In genomic region chr5:142770650-142771609, GRCh38 we compare ENCODE assay signal across 8 cellular contexts. TPM values are rescaled to one million over a fixed set of nuclear protein-coding genes. Genes with fewer than 3 reads are reported as not detected.
DNase-seq lines count a peak whose midpoint lies in the region; ATAC-seq and TF ChIP-seq lines count a peak whose summit lies in the region.

No MANE protein-coding gene starts in this region.

- no peaks in the 10 kb centered on the region for H3K9me3 ChIP-seq in CD4-positive, alpha-beta memory T cell (ENCODE audit: control insufficient read depth in 1 of 2, low read length in 2 of 2)
- H3K9me3 ChIP-seq in SK-N-MC (ENCODE audit: low read depth, low read length), result no peaks in the 10 kb centered on the region
- H3K9me3 ChIP-seq in heart right ventricle, result no peaks in the 10 kb centered on the region
- peaks cover 2% of the 10 kb centered on the region for H3K9me3 ChIP-seq in trophoblast cell (ENCODE audit: insufficient read depth, low read depth, low read length)

- H3K14ac ChIP-seq in trophoblast cell (ENCODE audit: low read length), result no peak overlapping the region

- H3K9me3 Mint-ChIP-seq in CD4-positive, alpha-beta memory T cell, result no peaks in the 10 kb centered on the region
- H3K9me3 Mint-ChIP-seq in activated naive CD8-positive, alpha-beta T cell (ENCODE audit: low read depth), result no peaks in the 10 kb centered on the region

- intact Hi-C loops in CD4-positive, alpha-beta memory T cell (cut with micrococcal nuclease), result loop anchor here (1.0 to 10.0 kb wide), 7 partner anchors 22 to 1399 kb away; partner anchors contain the start of genes KCTD16 and YIPF5
- intact Hi-C loops in heart right ventricle (cut with DNase I), result loop anchor here (2.0 to 5.0 kb wide), 8 partner anchors 41 to 101 kb away; no protein-coding TSS in a partner anchor

- H2BK5ac ChIP-seq in trophoblast cell (ENCODE audit: low read depth, low read length, poor library complexity), result no peak overlapping the region

- H3K4me3 ChIP-seq in CD4-positive, alpha-beta memory T cell (ENCODE audit: low read length in 2 of 2), result peak overlapping the region; percentile 68 to 74
- H3K4me3 ChIP-seq in SK-N-MC, result peak overlapping the region; percentile 94
- peak overlapping the region; percentile 58 to 98 (median 88) for H3K4me3 ChIP-seq in heart right ventricle
- H3K4me3 ChIP-seq in trophoblast cell (ENCODE audit: low read depth, low read length), result peak overlapping the region; percentile 95
- peak overlapping the region; percentile 75 for H3K4me3 ChIP-seq in urinary bladder (ENCODE audit: low read depth, low read length)

- H2AK5ac ChIP-seq in trophoblast cell (ENCODE audit: low read length), result no peak overlapping the region

- no peak overlapping the region for H4K12ac ChIP-seq in trophoblast cell (ENCODE audit: low read depth, low read length)

- peak overlapping the region; percentile 53 for H3K27ac ChIP-seq in CD4-positive, alpha-beta memory T cell (ENCODE audit: low read depth, low read length)
- H3K27ac ChIP-seq in SK-N-MC, result no peak overlapping the region
- H3K27ac ChIP-seq in heart right ventricle, result peak overlapping the region; percentile 80 to 95 (median 92)
- peak overlapping the region; percentile 26 for H3K27ac ChIP-seq in trophoblast cell (ENCODE audit: low read depth, low read length)
- peak overlapping the region; percentile 81 for H3K27ac ChIP-seq in urinary bladder (ENCODE audit: low read depth)

- CTCF ChIA-PET in CD4-positive, alpha-beta memory T cell (lab: Charles Lee; ENCODE audit: partially characterized antibody), result interaction anchor here (0.8 to 5.5 kb wide), 23 partner anchors 9 to 643 kb away, joined by 3 to 34 read pairs (median 4); no protein-coding TSS in a partner anchor

- H3K79me1 ChIP-seq in trophoblast cell (ENCODE audit: low read length), result peaks cover 2% of the 10 kb centered on the region

- H2AFZ ChIP-seq in trophoblast cell (ENCODE audit: insufficient read depth, low read length, poor library complexity), result peak overlapping the region; percentile 85

- peak overlapping the region; percentile 53 for H2BK120ac ChIP-seq in trophoblast cell (ENCODE audit: insufficient read depth, low read length, poor library complexity)

- peak overlapping the region; percentile 6 for H4K8ac ChIP-seq in trophoblast cell (ENCODE audit: low read depth, low read length)

- no peak overlapping the region for H4K91ac ChIP-seq in trophoblast cell (ENCODE audit: low read depth, low read length)

- no peak for TF ChIP-seq CTCF in GM20000 (IDR thresholded peaks at IDR 0.05; ENCODE audit: extremely low read depth, missing control alignments)
- TF ChIP-seq CTCF in heart right ventricle (IDR thresholded peaks at IDR 0.05), result peak in 4 of 9 donors; percentile 9 to 35 (median 28)

- DNase-seq in CD4-positive, alpha-beta memory T cell, result peak; percentile 63 to 70 (median 66)
- DNase-seq in GM20000 (ENCODE audit: low spot score) (peak; percentile 58), HK-2 (ENCODE audit: unreplicated experiment) (peak; percentile 64), SK-N-MC (ENCODE audit: low read depth, low spot score) (no peak), heart right ventricle (peak; percentile 59 to 67), trophoblast cell (peak; percentile 28 to 56)

- peaks cover 18 to 38% (median 26%) of the 10 kb centered on the region in 4 donors for H3K4me1 Mint-ChIP-seq in CD4-positive, alpha-beta memory T cell
- peaks cover 42% of the 10 kb centered on the region for H3K4me1 Mint-ChIP-seq in activated naive CD8-positive, alpha-beta T cell (ENCODE audit: low read depth)

- no peak overlapping the region for H3K4ac ChIP-seq in trophoblast cell (ENCODE audit: low read depth, low read length)

- H3K9ac ChIP-seq in SK-N-MC (ENCODE audit: insufficient read length) (peak overlapping the region; percentile 67), trophoblast cell (ENCODE audit: low read length) (no peak overlapping the region)

- peak overlapping the region; percentile 97 for H3K4me2 ChIP-seq in trophoblast cell (ENCODE audit: low read length)

- H3K36me3 Mint-ChIP-seq in CD4-positive, alpha-beta memory T cell, result peaks cover 0 to 6% of the 10 kb centered on the region in 2 donors
- H3K36me3 Mint-ChIP-seq in activated naive CD8-positive, alpha-beta T cell, result no peaks in the 10 kb centered on the region

- H2BK12ac ChIP-seq in trophoblast cell (ENCODE audit: low read length), result no peak overlapping the region

- H3K4me1 ChIP-seq in CD4-positive, alpha-beta memory T cell (ENCODE audit: insufficient read depth, low read length), result peaks cover 14% of the 10 kb centered on the region
- H3K4me1 ChIP-seq in heart right ventricle (peaks cover 8 to 55% (median 45%) of the 10 kb centered on the region in 9 donors), trophoblast cell (ENCODE audit: control insufficient read depth in 1 of 2, insufficient read depth in 2 of 2, low read length in 2 of 2) (peaks cover 4 to 9% of the 10 kb centered on the region in 2 experiments), urinary bladder (ENCODE audit: insufficient read depth) (no peaks in the 10 kb centered on the region)

- no peak overlapping the region for H3K18ac ChIP-seq in trophoblast cell (ENCODE audit: low read length)

- H3K23ac ChIP-seq in trophoblast cell (ENCODE audit: low read length), result no peak overlapping the region

- peak overlapping the region; percentile 85 to 94 (median 91) for H3K27ac Mint-ChIP-seq in CD4-positive, alpha-beta memory T cell
- H3K27ac Mint-ChIP-seq in activated naive CD8-positive, alpha-beta T cell, result peak overlapping the region; percentile 68

- WGBS in heart right ventricle, 2 donors, result 1% methylated on average over 86 of the region's 86 CpGs
- no CpG with 5 or more reads among the region's 86 CpGs for WGBS in trophoblast cell (ENCODE audit: extremely low coverage, insufficient coverage, insufficient read length)
- WGBS in urinary bladder, result under 1% methylated on average over 86 of the region's 86 CpGs

- H3K27me3 Mint-ChIP-seq in CD4-positive, alpha-beta memory T cell, result no peaks in the 10 kb centered on the region
- no peaks in the 10 kb centered on the region for H3K27me3 Mint-ChIP-seq in activated naive CD8-positive, alpha-beta T cell

- H3K4me3 Mint-ChIP-seq in CD4-positive, alpha-beta memory T cell, result peak overlapping the region; percentile 94 to 96 (median 94)
- peak overlapping the region; percentile 91 for H3K4me3 Mint-ChIP-seq in activated naive CD8-positive, alpha-beta T cell

- POLR2A ChIA-PET in CD4-positive, alpha-beta memory T cell (lab: Charles Lee; ENCODE audit: partially characterized antibody), result interaction anchor here (0.8 to 3.4 kb wide), 21 partner anchors 10 to 1400 kb away, joined by 3 to 35 read pairs (median 3); partner anchors contain the start of genes HDAC3, KCTD16, NR3C1 and RELL2

- no peaks in the 10 kb centered on the region for H3K79me2 ChIP-seq in trophoblast cell (ENCODE audit: control insufficient read depth, insufficient read depth, low read length, poor library complexity)

- no peaks in the 10 kb centered on the region for H3K36me3 ChIP-seq in CD4-positive, alpha-beta memory T cell (ENCODE audit: insufficient read depth, low read length)
- H3K36me3 ChIP-seq in SK-N-MC (ENCODE audit: insufficient read depth, low read length) (no peaks in the 10 kb centered on the region), heart right ventricle (no peaks in the 10 kb centered on the region), trophoblast cell (ENCODE audit: control insufficient read depth in 1 of 2, insufficient read depth in 2 of 2, low read length in 2 of 2) (no peaks in the 10 kb centered on the region), urinary bladder (ENCODE audit: insufficient read depth) (no peaks in the 10 kb centered on the region)

- H3K27me3 ChIP-seq in CD4-positive, alpha-beta memory T cell (ENCODE audit: insufficient read depth, low read length), result no peaks in the 10 kb centered on the region
- H3K27me3 ChIP-seq in heart right ventricle, result no peaks in the 10 kb centered on the region
- H3K27me3 ChIP-seq in trophoblast cell (ENCODE audit: insufficient read depth, low read length), result no peaks in the 10 kb centered on the region

- peak; percentile 9 to 55 (median 20) for ATAC-seq in heart right ventricle

RNA-seq across cellular contexts. Expression of gene ARHGAP26, which starts 0.8 kb away (rescaled TPM):
- 10 to 100 TPM; 22.6 to 22.7 TPM for total RNA-seq in CD4-positive, alpha-beta memory T cell
- 10 to 100 TPM in 1 of 2 donors, 1 to 10 TPM in 1; 2.0 to 11.9 TPM for polyA plus RNA-seq in CD4-positive, alpha-beta memory T cell
- total RNA-seq in heart right ventricle, result 10 to 100 TPM; 31.7 to 45.8 (median 39.1) TPM
- 10 to 100 TPM in 1 of 2 donors, 1 to 10 TPM in 1; 7.5 to 17.8 TPM for polyA plus RNA-seq in heart right ventricle
- 3.3 and 3.7 TPM in 2 replicates for polyA plus RNA-seq in trophoblast cell (2013)
- 54.2 TPM for total RNA-seq in urinary bladder
- polyA plus RNA-seq in urinary bladder, result 5.7 TPM
